Comparison of ENCODE assay signal across 15 cellular contexts in the genomic region with DNA sequence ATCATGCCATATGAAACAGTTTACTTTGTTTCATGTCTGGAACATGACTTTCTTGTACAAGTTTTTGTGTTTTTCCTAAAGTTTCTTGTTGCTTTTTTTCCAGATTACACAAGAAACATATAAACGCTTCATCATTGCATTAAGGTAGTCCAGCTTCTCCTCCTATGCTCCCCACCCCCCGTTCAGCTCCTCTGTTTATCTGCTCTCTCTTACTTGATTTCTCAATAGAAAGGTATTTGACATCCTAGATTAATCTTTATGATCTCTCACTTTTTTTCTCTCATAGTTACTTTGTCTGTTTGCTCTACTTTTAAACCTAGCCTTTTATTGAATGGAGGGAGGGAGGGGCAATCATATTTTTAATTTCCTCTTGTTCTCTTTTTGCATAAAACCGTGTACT. TPM values are rescaled to one million over a fixed set of nuclear protein-coding genes. Genes with fewer than 3 reads are reported as not detected.
DNase-seq lines count a peak whose midpoint lies in the region; ATAC-seq, FAIRE-seq and TF ChIP-seq lines count a peak whose summit lies in the region.
"Had no signal": no experiment of that assay in that cellular context is flagged by ENCODE, and none has a peak within 500 bp of the region (broad histone marks: within the 10 kb centered on the region; RNA-seq: fewer than 3 reads in every experiment).

No MANE protein-coding gene starts in this region.

- H3K9me3 ChIP-seq in right lobe of liver: no peaks in the 10 kb centered on the region
- H3K9me3 ChIP-seq: SJSA1 had no signal

- H3K36me3 ChIP-seq in bronchial epithelial cell (ENCODE audit: control insufficient read depth, insufficient read depth, low read length): no peaks in the 10 kb centered on the region
- H3K36me3 ChIP-seq in right lobe of liver: no peaks in the 10 kb centered on the region
- H3K36me3 ChIP-seq: SJSA1 had no signal

- H3K27me3 ChIP-seq in bronchial epithelial cell (ENCODE audit: control insufficient read depth, insufficient read depth, low read length): no peaks in the 10 kb centered on the region
- no peaks in the 10 kb centered on the region for H3K27me3 ChIP-seq in right lobe of liver

- peaks cover 0 to 79% (median 27%) of the 10 kb centered on the region in 4 donors for H3K4me1 ChIP-seq in right lobe of liver
- H3K4me1 ChIP-seq: SJSA1 had no signal

- DNase-seq in LoVo (ENCODE audit: low spot score) (peak; percentile 29), bronchial epithelial cell (ENCODE audit: low read depth) (peak; percentile 49), right lobe of liver (peak in 2 of 3 donors; percentile 40 to 57), NCI-H82 treated with DMSO at 0.1 percent for 48 hours (lab: John Stamatoyannopoulos, UW; ENCODE audit: unreplicated experiment) (no peak), NCI-H510A treated with DMSO at 0.1 percent for 48 hours (lab: John Stamatoyannopoulos, UW) (no peak), cardiac septum (ENCODE audit: low spot score) (no peak), DMS153 treated with DMSO at 0.1 percent for 48 hours (lab: John Stamatoyannopoulos, UW; ENCODE audit: unreplicated experiment) (no peak)
- DNase-seq: activated CD4-positive, alpha-beta T cell treated with anti-CD3 and anti-CD28 coated beads, Interleukin-2, amount 50 U/mL, for 4 hours; activated CD8-positive, alpha-beta memory T cell treated with anti-CD3 and anti-CD28 coated beads, Interleukin-2, amount 50 U/mL, for 48 hours; NCI-H2171; NCI-H69 had no signal

- intact Hi-C loops in right lobe of liver (cut with DNase I): no loop called here
- intact Hi-C loops in cardiac septum (cut with DNase I): no loop called here

- 29% methylated on average over 3 of the region's 3 CpGs for WGBS in right lobe of liver (ENCODE audit: insufficient coverage, low coverage, low lambda C conversion rate, missing lambda C conversion rate)

- TF ChIP-seq POLR2A in right lobe of liver (IDR thresholded peaks at IDR 0.05): no peak

- peak; percentile 44 to 60 (median 46) for ATAC-seq in right lobe of liver

- H3K27ac ChIP-seq in 22Rv1 (peak overlapping the region; percentile 24), right lobe of liver (peak overlapping the region in 2 of 3 donors; percentile 2 to 84)
- H3K27ac ChIP-seq: SJSA1 had no signal

- H3K4me3 ChIP-seq in bronchial epithelial cell (ENCODE audit: low read depth, low read length) (no peak overlapping the region), right lobe of liver (no peak overlapping the region)
- H3K4me3 ChIP-seq: SJSA1 had no signal

- no peak for FAIRE-seq in bronchial epithelial cell (lab: Jason Lieb, UNC)
- FAIRE-seq: urothelium cell line had no signal

- no peak for TF ChIP-seq CTCF in 22Rv1 (IDR thresholded peaks at IDR 0.05)
- TF ChIP-seq CTCF in bronchial epithelial cell (IDR thresholded peaks at IDR 0.05; ENCODE audit: insufficient read depth, low read length, severe bottlenecking): no peak
- no peak for TF ChIP-seq CTCF in right lobe of liver (IDR thresholded peaks at IDR 0.05)

RNA-seq across cellular contexts. Expression of gene SLC40A1, which starts 25.3 kb away (rescaled TPM):
- 1.0 and 1.1 TPM in 2 replicates for total RNA-seq in bronchial epithelial cell
- 100 to 1,000 TPM; 101 to 289 (median 134) TPM for total RNA-seq in right lobe of liver
- total RNA-seq in cardiac septum: 30.3 TPM
- total RNA-seq: OCI-LY7 had no signal

Comparison
In these comparisons a context has a peak if more than half of its experiments do, and no peak if none do; other contexts are left out.
1. DNase-seq: peak in LoVo (single experiment), bronchial epithelial cell (single experiment) and right lobe of liver (2 of 3); none in NCI-H82 treated with DMSO at 0.1 percent for 48 hours (single experiment), NCI-H510A treated with DMSO at 0.1 percent for 48 hours (single experiment), cardiac septum (single experiment) and DMS153 treated with DMSO at 0.1 percent for 48 hours (single experiment).
2. RNA of gene SLC40A1, which starts 25.3 kb away (total RNA-seq): 101 to 289 TPM in right lobe of liver and 30.3 TPM in cardiac septum (single experiment); 1.0 to 1.1 TPM in bronchial epithelial cell; every median in the first group is over 10 times any median in the second.